ENCODE assay signal across 1 cellular context in the genomic region with DNA sequence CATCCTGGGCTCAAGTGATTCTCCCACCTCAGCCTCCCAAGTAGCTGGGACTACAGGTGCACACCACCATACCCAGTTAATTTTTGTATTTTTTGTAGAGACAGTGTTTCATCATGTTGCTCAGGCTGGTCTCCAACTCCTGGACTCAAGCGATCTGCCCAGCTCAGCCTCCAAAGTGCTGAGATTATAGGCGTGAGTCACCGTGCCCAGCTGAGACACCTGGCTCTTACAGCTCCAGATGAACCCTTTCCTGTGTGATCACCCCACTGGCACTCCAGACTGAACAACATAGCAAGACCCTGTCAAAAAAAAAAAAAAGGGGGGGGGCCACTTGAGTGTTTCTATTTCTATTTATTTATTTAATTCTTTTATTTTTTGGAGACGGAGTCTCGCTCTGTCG.
TF ChIP-seq lines count a peak whose summit lies in the region.

No MANE protein-coding gene starts in this region.

TF ChIP-seq in IMR-90, 13 proteins besides CTCF, POLR2A, EP300 and RAD21:
- TF ChIP-seq CEBPB (IDR thresholded peaks at IDR 0.05; ENCODE audit: low read depth, low read length) (no peak), MAZ (IDR thresholded peaks at IDR 0.05; ENCODE audit: borderline replicate concordance, low read depth, low read length) (no peak), MAFK (IDR thresholded peaks at IDR 0.05; ENCODE audit: low read depth, low read length) (no peak), SMC3 (IDR thresholded peaks at IDR 0.05; ENCODE audit: low read depth, low read length) (no peak)
